8 cellular contexts compared by ENCODE assay signal in genomic region chr7:65373608-65374351, GRCh38. TPM values are rescaled to one million over a fixed set of nuclear protein-coding genes. Genes with fewer than 3 reads are reported as not detected.
DNase-seq lines count a peak whose midpoint lies in the region; ATAC-seq and TF ChIP-seq lines count a peak whose summit lies in the region.

TSS of gene ZNF92 (plus strand) at chr7:65373855. CDS start at chr7:65373998, 143 bp downstream.

- intact Hi-C loops in Panc1 (cut with micrococcal nuclease; ENCODE audit: unreplicated experiment) = no loop called here

- H3K4me1 ChIP-seq in Panc1 (ENCODE audit: control insufficient read depth, insufficient read depth, low read length) = peaks cover 9% of the 10 kb centered on the region
- peaks cover 11% of the 10 kb centered on the region for H3K4me1 ChIP-seq in muscle layer of colon (ENCODE audit: insufficient read depth, low read length)

- in situ Hi-C loops in Panc1 (cut with HindIII; ENCODE audit: low pct_unique_long_range_greater_than_20kb, low sequenced_read_pairs) = no loop called here

- no TSS peak for BruUV-seq in Panc1 (replicated peaks; lab: Mats Ljungman, UMichigan)

- H3K27me3 ChIP-seq in Panc1 (ENCODE audit: control insufficient read depth, insufficient read depth, low read length) (no peaks in the 10 kb centered on the region), muscle layer of colon (ENCODE audit: control insufficient read depth in 1 of 2, insufficient read depth in 2 of 2, low read length in 2 of 2) (no peaks in the 10 kb centered on the region)

- TF ChIP-seq CTCF in Panc1 (IDR thresholded peaks at IDR 0.05) = no peak

- POLR2A ChIA-PET in Panc1 (lab: Charles Lee) = interaction anchor here (0.6 kb wide), 1 partner anchor 140 kb away, joined by 3 read pairs; no protein-coding TSS in a partner anchor

- H3K9ac ChIP-seq in muscle layer of colon (ENCODE audit: low read length) = peak within 1 kb of the TSS; percentile 67

- H3K9me3 ChIP-seq in Panc1 (ENCODE audit: control insufficient read depth, insufficient read depth, low read depth, low read length) = no peaks in the 10 kb centered on the region
- H3K9me3 ChIP-seq in muscle layer of colon (ENCODE audit: low read length) = no peaks in the 10 kb centered on the region

- peak within 1 kb of the TSS; percentile 81 to 95 for H3K4me3 ChIP-seq in Panc1 (ENCODE audit: low read depth in 2 of 2, low read length in 2 of 2)
- peak within 1 kb of the TSS; percentile 86 to 96 for H3K4me3 ChIP-seq in muscle layer of colon (ENCODE audit: low read depth in 1 of 2, low read length in 2 of 2)

- H3K36me3 ChIP-seq in Panc1 (ENCODE audit: control insufficient read depth, insufficient read depth, low read length) (peaks cover 4% of the 10 kb centered on the region), muscle layer of colon (ENCODE audit: insufficient read depth, low read length) (no peaks in the 10 kb centered on the region)

- DNase-seq in DMS53 (lab: John Stamatoyannopoulos, UW) (peak; percentile 100), KG1 (lab: John Stamatoyannopoulos, UW) (peak; percentile 95), Panc1 (ENCODE audit: low read depth, low spot score) (peak; percentile 95)
- peak; percentile 97 to 98 for DNase-seq in activated T-cell treated with anti-CD3 and anti-CD28 coated beads, Interleukin-2, amount 50 U/mL, for 48 hours
- peak; percentile 92 for DNase-seq in stimulated activated CD8-positive, alpha-beta memory T cell treated with anti-CD3 and anti-CD28 coated beads, Interleukin-7, amount 100 ng/mL, for 24 hours (ENCODE audit: low read depth)

- CTCF ChIA-PET in Panc1 (lab: Charles Lee) = no interaction called here

- ATAC-seq in GM21723 (IDR thresholded peaks at IDR 0.05; ENCODE audit: unreplicated experiment) (peak; percentile 100), Panc1 (peak; percentile 99), esophagus mucosa (peak; percentile 100)

- peak within 1 kb of the TSS; percentile 89 for H3K27ac ChIP-seq in Panc1 (ENCODE audit: low read length)
- peak within 1 kb of the TSS; percentile 83 for H3K27ac ChIP-seq in muscle layer of colon (ENCODE audit: low read depth, low read length)

RNA-seq across cellular contexts. Expression of gene ZNF92, which starts in this region (rescaled TPM):
- total RNA-seq in Panc1 (2021; ENCODE audit: unreplicated experiment) (10.7 TPM), esophagus mucosa (5.6 TPM)
- 3.3 TPM for polyA plus RNA-seq in Panc1 (2012; ENCODE audit: insufficient read length)

Comparison
In these comparisons a context has a peak if more than half of its experiments do, and no peak if none do; other contexts are left out.
1. Peak in every context shown above with its lines: DNase-seq, ATAC-seq, H3K4me3 ChIP-seq and H3K27ac ChIP-seq.